Comparison of ENCODE assay signal across 10 cellular contexts in genomic region chr15:74396146-74396438, GRCh38. TPM values are rescaled to one million over a fixed set of nuclear protein-coding genes. Genes with fewer than 3 reads are reported as not detected.
DNase-seq lines count a peak whose midpoint lies in the region; ATAC-seq and TF ChIP-seq lines count a peak whose summit lies in the region.
"Had no signal": no experiment of that assay in that cellular context is flagged by ENCODE, and none has a peak within 500 bp of the region (broad histone marks: within the 10 kb centered on the region; RNA-seq: fewer than 3 reads in every experiment).

No MANE protein-coding gene starts in this region.

- POLR2A ChIA-PET in PC-9 (lab: Charles Lee; ENCODE audit: unreplicated experiment) = interaction anchor here (0.7 to 1.4 kb wide), 3 partner anchors 8 to 26 kb away, joined by 3 to 9 read pairs (median 5); no protein-coding TSS in a partner anchor

- TF ChIP-seq CTCF in PC-9 (conservative IDR thresholded peaks at IDR 0.05) = no peak

- peaks cover under 1% of the 10 kb centered on the region; the same call in 1 of the 2 replicates for H4K20me1 ChIP-seq in BLaER1
- no peaks in the 10 kb centered on the region for H4K20me1 ChIP-seq in PC-9 (ENCODE audit: insufficient read depth)

- ATAC-seq in GM19395 (IDR thresholded peaks at IDR 0.05; ENCODE audit: unreplicated experiment) (peak; percentile 4), GM21367 (IDR thresholded peaks at IDR 0.05; ENCODE audit: unreplicated experiment) (no peak)

- H3K27ac ChIP-seq in BLaER1 = peak overlapping the region; percentile 32; the same call in 1 of the 2 replicates
- peak overlapping the region; percentile 98 for H3K27ac ChIP-seq in PC-9
- H3K27ac ChIP-seq: WERI-Rb-1 had no signal

- H3K4me3 ChIP-seq in BLaER1 (no peak overlapping the region), PC-9 (no peak overlapping the region)

- intact Hi-C loops in PC-9 (cut with micrococcal nuclease; ENCODE audit: unreplicated experiment) = loop anchor here (2.0 kb wide), 1 partner anchor 13 kb away; no protein-coding TSS in a partner anchor

- peaks cover 19% of the 10 kb centered on the region; the same call in 1 of the 2 replicates for H3F3A ChIP-seq in PC-9 (ENCODE audit: insufficient read depth, low read depth)

- no peaks in the 10 kb centered on the region for H3K9me3 ChIP-seq in BLaER1
- no peaks in the 10 kb centered on the region for H3K9me3 ChIP-seq in PC-9 (ENCODE audit: insufficient read depth, low read depth)

- CTCF ChIA-PET in PC-9 (lab: Charles Lee) = no interaction called here

- peaks cover 86% of the 10 kb centered on the region for H3K4me1 ChIP-seq in BLaER1
- H3K4me1 ChIP-seq in PC-9 (replicated peaks; ENCODE audit: insufficient read depth) = peaks cover 72% of the 10 kb centered on the region

- H3K79me2 ChIP-seq in PC-9 (ENCODE audit: low read depth) = 0 out of 2 replicates have a peak, but pooled peaks cover 4% of the 10 kb centered on the region

- no peak overlapping the region for H2AFZ ChIP-seq in PC-9

- H3K36me3 ChIP-seq in BLaER1 = no peaks in the 10 kb centered on the region
- no peaks in the 10 kb centered on the region for H3K36me3 ChIP-seq in PC-9 (ENCODE audit: low read depth)
- H3K36me3 ChIP-seq: WERI-Rb-1 had no signal

- no peak overlapping the region for H3K9ac ChIP-seq in BLaER1

- DNase-seq in PC-9 (no peak), germinal center (ENCODE audit: low spot score) (peak; percentile 40), epidermal melanocyte (ENCODE audit: insufficient read length, low spot score) (no peak), anterior cingulate cortex (lab: John Stamatoyannopoulos, UW) (no peak)
- DNase-seq in activated CD8-positive, alpha-beta memory T cell treated with anti-CD3 and anti-CD28 coated beads for 24 hours = no peak
- DNase-seq: cortex of kidney, WERI-Rb-1 had no signal

- H3K9me2 ChIP-seq in PC-9 (ENCODE audit: insufficient read depth) = no peaks in the 10 kb centered on the region

- no TSS peak for BruUV-seq in PC-9 (replicated peaks; lab: Mats Ljungman, UMichigan)

- H3K27me3 ChIP-seq in BLaER1 = no peaks in the 10 kb centered on the region
- no peaks in the 10 kb centered on the region for H3K27me3 ChIP-seq in PC-9 (ENCODE audit: insufficient read depth, low read depth)

- peak overlapping the region; percentile 66 for H3K4me2 ChIP-seq in BLaER1
- peak overlapping the region; percentile 76 for H3K4me2 ChIP-seq in PC-9

RNA-seq across cellular contexts. Expression of gene CYP11A1, which starts 28.6 kb away (rescaled TPM):
- total RNA-seq in PC-9 (2021) = 7.1 and 9.6 TPM in 2 replicates

RNA-seq across cellular contexts. Expression of gene SEMA7A, which starts 37.7 kb away (rescaled TPM):
- 8.3 and 14.5 TPM in 2 replicates for total RNA-seq in PC-9 (2021)
